Comparison of ENCODE assay signal across 20 cellular contexts in the genomic region with DNA sequence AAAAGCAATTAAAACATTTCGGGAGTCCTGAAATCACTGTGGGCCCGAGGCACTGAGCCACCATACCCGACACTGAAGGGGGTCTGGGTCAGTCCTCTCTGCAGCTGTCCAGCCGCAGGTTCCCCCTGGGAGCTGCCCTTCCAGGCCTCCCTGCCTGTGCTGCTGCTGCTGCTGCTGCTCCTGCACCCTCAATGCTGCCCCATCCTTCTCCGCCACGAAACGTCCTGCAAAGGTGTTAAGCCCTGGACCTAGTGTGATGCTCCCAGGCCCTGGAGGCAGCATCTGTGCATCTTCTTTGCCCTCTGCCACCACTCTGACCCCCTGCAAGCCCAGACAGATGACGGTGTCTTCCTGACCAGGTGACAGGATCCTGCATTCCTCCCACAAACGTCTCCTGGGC.
A peak's percentile ranks its signal among the peaks of the same experiment; 100 is the strongest.
DNase-seq lines count a peak whose midpoint lies in the region; ATAC-seq, FAIRE-seq and TF ChIP-seq lines count a peak whose summit lies in the region.
"Had no signal": no experiment of that assay in that cellular context is flagged by ENCODE, and none has a peak within 500 bp of the region (broad histone marks: within the 10 kb centered on the region; RNA-seq: fewer than 3 reads in every experiment).

No MANE protein-coding gene starts in this region.

- H3K36me3 ChIP-seq in pancreas (no peaks in the 10 kb centered on the region), spleen (no peaks in the 10 kb centered on the region)
- H3K36me3 ChIP-seq: BLaER1 treated with 17β-estradiol and CSF1 and Interleukin-3, amounts not matched to agents 10 nM and 100 nM had no signal

- H3K9me3 ChIP-seq in pancreas (no peaks in the 10 kb centered on the region), spleen (no peaks in the 10 kb centered on the region)
- H3K9me3 ChIP-seq: A549; BLaER1 treated with 17β-estradiol and CSF1 and Interleukin-3, amounts not matched to agents 10 nM and 100 nM; Caco-2 had no signal

- FAIRE-seq in pancreas (lab: Jason Lieb, UNC): no peak
- FAIRE-seq: A549, D721Med, G401.6, GM12891 had no signal

- no peak for TF ChIP-seq POLR2A in spleen (IDR thresholded peaks at IDR 0.05)

- TF ChIP-seq CTCF in pancreas (IDR thresholded peaks at IDR 0.05) (no peak), spleen (IDR thresholded peaks at IDR 0.05 in 8 of 11, conservative IDR thresholded peaks at IDR 0.05 in 3 of 11) (no peak)

- peak overlapping the region; percentile 47 to 59 (median 54) for H3K27ac ChIP-seq in pancreas
- H3K27ac ChIP-seq in spleen: no peak overlapping the region
- H3K27ac ChIP-seq: 22Rv1; A549; BLaER1 treated with 17β-estradiol and CSF1 and Interleukin-3, amounts not matched to agents 10 nM and 100 nM; C4-2B had no signal

- DNase-seq in SHP77 treated with DMSO at 0.1 percent for 48 hours (lab: John Stamatoyannopoulos, UW) (peak; percentile 22), SHP77 (lab: John Stamatoyannopoulos, UW) (no peak), pancreas (no peak), spleen (peak; percentile 45), NCI-H526 treated with DMSO at 0.1 percent for 48 hours (lab: John Stamatoyannopoulos, UW) (no peak)
- DNase-seq: AML-193; Caco-2; Calu3; CD4-positive, alpha-beta T cell; CD8-positive, alpha-beta T cell; DMS79 treated with DMSO at 0.1 percent for 48 hours; GF-D8 had no signal

- H3K4me3 ChIP-seq in pancreas: no peak overlapping the region
- H3K4me3 ChIP-seq in spleen: no peak overlapping the region
- H3K4me3 ChIP-seq: A549; BLaER1 treated with 17β-estradiol and CSF1 and Interleukin-3, amounts not matched to agents 10 nM and 100 nM had no signal

- no peak for ATAC-seq in pancreas
- no peak for ATAC-seq in GM18520 (IDR thresholded peaks at IDR 0.05; ENCODE audit: unreplicated experiment)
- ATAC-seq: A549; CD8-positive, alpha-beta T cell had no signal

- H3K27me3 ChIP-seq in pancreas: no peaks in the 10 kb centered on the region
- H3K27me3 ChIP-seq in spleen (replicated peaks in 1 of 7): peaks cover 0 to 29% (median 0%) of the 10 kb centered on the region in 7 donors
- H3K27me3 ChIP-seq: BLaER1 treated with 17β-estradiol and CSF1 and Interleukin-3, amounts not matched to agents 10 nM and 100 nM had no signal

- 44 to 46% methylated on average over 9 of the region's 9 CpGs for WGBS in pancreas, 2 donors
- 65 to 82% (median 75%) methylated on average over 6 to 9 of the region's 9 CpGs for WGBS in spleen, 5 donors

- intact Hi-C loops in pancreas (cut with DNase I) (no loop called here), spleen (cut with DNase I; ENCODE audit: low total_unique reads) (no loop called here)

- no peaks in the 10 kb centered on the region for H3K4me1 ChIP-seq in pancreas
- H3K4me1 ChIP-seq in spleen: no peaks in the 10 kb centered on the region
- H3K4me1 ChIP-seq: A549, Caco-2 had no signal

Comparison
In these comparisons a context has a peak if more than half of its experiments do, and no peak if none do; other contexts are left out.
1. DNase-seq: peak in SHP77 treated with DMSO at 0.1 percent for 48 hours (single experiment) and spleen (single experiment); none in SHP77 (0 of 2), pancreas (0 of 6) and NCI-H526 treated with DMSO at 0.1 percent for 48 hours (single experiment).
2. H3K27ac ChIP-seq: peak in pancreas (4 of 4); none in spleen (0 of 8).